In the genomic region with DNA sequence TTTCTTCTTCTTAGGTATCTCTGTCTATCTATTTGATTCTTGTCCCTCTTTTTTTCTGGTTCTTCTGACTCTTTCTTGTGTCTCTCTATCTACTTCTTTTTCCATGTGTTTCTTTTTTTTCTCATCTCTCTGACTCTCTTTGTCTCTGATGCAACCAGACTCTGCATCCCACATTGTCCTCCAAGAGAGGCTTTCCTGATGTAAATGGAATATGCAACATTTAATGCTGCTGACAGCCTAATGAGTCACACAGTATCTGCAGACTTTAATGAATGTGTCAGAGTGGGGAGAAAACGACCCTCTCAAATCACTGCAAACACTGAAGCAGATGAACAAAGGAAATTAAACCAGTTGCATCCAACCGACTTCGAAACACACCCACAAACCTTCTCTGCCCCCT, we compare ENCODE assay signal across 21 cellular contexts.
DNase-seq lines count a peak whose midpoint lies in the region; ATAC-seq and TF ChIP-seq lines count a peak whose summit lies in the region.
"Had no signal": no experiment of that assay in that cellular context is flagged by ENCODE, and none has a peak within 500 bp of the region (broad histone marks: within the 10 kb centered on the region; RNA-seq: fewer than 3 reads in every experiment).

No MANE protein-coding gene starts in this region.

- peak; percentile 62 for DNase-seq in AG09309 (ENCODE audit: low read depth)
- DNase-seq in HFFc6, result peak; percentile 50
- DNase-seq in mammary epithelial cell, result peak; percentile 42
- DNase-seq in iris pigment epithelial cell (ENCODE audit: low read depth), result peak; percentile 9
- no peak for DNase-seq in Calu3
- DNase-seq in activated naive CD4-positive, alpha-beta T cell (lab: John Stamatoyannopoulos, UW), result no peak
- DNase-seq: foreskin melanocyte; left cardiac atrium; mucosa of descending colon; NCI-H1417 treated with DMSO at 0.1 percent for 48 hours; NCI-H2227 treated with DMSO at 0.1 percent for 48 hours; occipital lobe; stimulated activated CD4-positive, alpha-beta T cell treated with anti-CD3 and anti-CD28 coated beads, Interleukin-4, amount 100 ng/mL, for 24 hours; stimulated activated CD8-positive, alpha-beta memory T cell treated with anti-CD3 and anti-CD28 coated beads, Interleukin-4, amount 100 ng/mL, for 48 hours had no signal

- no peak overlapping the region for H3K9ac ChIP-seq in mammary epithelial cell (ENCODE audit: insufficient read depth, low read length)
- H3K9ac ChIP-seq: BLaER1 had no signal

- no peak overlapping the region for H2AFZ ChIP-seq in mammary epithelial cell (ENCODE audit: low read depth, low read length)

- TF ChIP-seq CTCF in AG09309 (IDR thresholded peaks at IDR 0.05; ENCODE audit: control insufficient read depth, insufficient read depth, low read depth, low read length, missing control alignments), result no peak
- no peak for TF ChIP-seq CTCF in HFFc6 (IDR thresholded peaks at IDR 0.05)
- no peak for TF ChIP-seq CTCF in mammary epithelial cell (conservative IDR thresholded peaks at IDR 0.05 in 1 of 2, IDR thresholded peaks at IDR 0.05 in 1 of 2; ENCODE audit: extremely low read depth in 1 of 2, insufficient read depth in 1 of 2, low read depth in 1 of 2, low read length in 2 of 2)
- no peak for TF ChIP-seq CTCF in Calu3 (IDR thresholded peaks at IDR 0.05; ENCODE audit: unreplicated experiment)

- in situ Hi-C loops in mammary epithelial cell (cut with MboI; ENCODE audit: low sequenced_read_pairs in 2 of 2), result no loop called here

- H3K79me2 ChIP-seq in mammary epithelial cell (ENCODE audit: insufficient read depth, low read length), result no peaks in the 10 kb centered on the region

- H3K4me3 Mint-ChIP-seq in HFFc6 (peak overlapping the region; percentile 15; the same call in 1 of the 2 replicates), Calu3 (ENCODE audit: low read depth, unreplicated experiment) (no peak overlapping the region)
- H3K4me3 Mint-ChIP-seq: dendritic cell treated with granulocyte-macrophage colony-stimulating factor and Interleukin-4, amounts not matched to agents 40 ng/mL and 50 ng/mL, for 4 days; T-helper 1 cell treated with Interleukin-12 subunit alpha and Interleukin-12 subunit beta and Interleukin-4 antibody, amounts not matched to agents 30 μg/mL and 1 μg/mL, for 36 hours; WTC11 had no signal

- H3K36me3 ChIP-seq in mammary epithelial cell (ENCODE audit: insufficient read depth, low read length), result no peaks in the 10 kb centered on the region
- H3K36me3 ChIP-seq: BLaER1 had no signal

- ATAC-seq in GM18870 (IDR thresholded peaks at IDR 0.05; ENCODE audit: unreplicated experiment) (no peak), HG02571 (IDR thresholded peaks at IDR 0.05; ENCODE audit: unreplicated experiment) (no peak)
- ATAC-seq: left cardiac atrium, mucosa of descending colon, Right ventricle myocardium inferior, WTC11 had no signal

- H3K27me3 Mint-ChIP-seq in HFFc6 (ENCODE audit: insufficient read depth), result no peaks in the 10 kb centered on the region; the same call in 1 of the 2 replicates
- peaks cover 70% of the 10 kb centered on the region for H3K27me3 Mint-ChIP-seq in Calu3 (ENCODE audit: unreplicated experiment)
- H3K27me3 Mint-ChIP-seq: dendritic cell treated with granulocyte-macrophage colony-stimulating factor and Interleukin-4, amounts not matched to agents 40 ng/mL and 50 ng/mL, for 4 days had no signal

- H3K4me3 ChIP-seq in AG09309 (ENCODE audit: control insufficient read depth, low read depth, low read length), result no peak overlapping the region
- H3K4me3 ChIP-seq in mammary epithelial cell (replicated peaks in 1 of 3; ENCODE audit: insufficient read depth in 1 of 3, low read depth in 2 of 3, low read length in 3 of 3), result no peak overlapping the region
- H3K4me3 ChIP-seq: BLaER1, mucosa of descending colon had no signal

- no peaks in the 10 kb centered on the region for H4K20me1 ChIP-seq in mammary epithelial cell (ENCODE audit: insufficient read depth, low read length)
- H4K20me1 ChIP-seq: BLaER1 had no signal

- H3K27me3 ChIP-seq in mammary epithelial cell (ENCODE audit: insufficient read depth, low read length), result no peaks in the 10 kb centered on the region
- H3K27me3 ChIP-seq: BLaER1 had no signal

- dilution Hi-C loops in mammary epithelial cell (cut with HindIII; ENCODE audit: low sequenced_read_pairs), result no loop called here

- no TSS peak for BruUV-seq in mammary epithelial cell (replicated peaks; lab: Mats Ljungman, UMichigan)
- no TSS peak for BruUV-seq in Calu3 (replicated peaks; lab: Mats Ljungman, UMichigan)

- H3K9me3 Mint-ChIP-seq in HFFc6, result no peaks in the 10 kb centered on the region
- no peaks in the 10 kb centered on the region for H3K9me3 Mint-ChIP-seq in Calu3 (ENCODE audit: low read depth, unreplicated experiment)
- H3K9me3 Mint-ChIP-seq: T-helper 1 cell treated with Interleukin-12 subunit alpha and Interleukin-12 subunit beta and Interleukin-4 antibody, amounts not matched to agents 30 μg/mL and 1 μg/mL, for 36 hours; WTC11 had no signal

- peaks cover 39% of the 10 kb centered on the region for H3K4me1 Mint-ChIP-seq in HFFc6 (ENCODE audit: low read depth)
- H3K4me1 Mint-ChIP-seq in Calu3 (ENCODE audit: low read depth, unreplicated experiment), result no peaks in the 10 kb centered on the region
- H3K4me1 Mint-ChIP-seq: WTC11 had no signal

- WGBS in mammary epithelial cell (ENCODE audit: low coverage, missing lambda C conversion rate), result 50% methylated on average over 3 of the region's 3 CpGs

- CTCF ChIA-PET in mammary epithelial cell (lab: Charles Lee; ENCODE audit: low non-redundant PET), result no interaction called here
- CTCF ChIA-PET in Calu3 (lab: Charles Lee), result no interaction called here

- H3K9me3 ChIP-seq in mammary epithelial cell (replicated peaks; ENCODE audit: insufficient read depth, low read length), result no peaks in the 10 kb centered on the region
- H3K9me3 ChIP-seq: BLaER1, mucosa of descending colon had no signal

- H3K27ac Mint-ChIP-seq in HFFc6 (peak overlapping the region; percentile 27; the same call in 1 of the 2 replicates), Calu3 (ENCODE audit: unreplicated experiment) (no peak overlapping the region)
- H3K27ac Mint-ChIP-seq: dendritic cell treated with granulocyte-macrophage colony-stimulating factor and Interleukin-4, amounts not matched to agents 40 ng/mL and 50 ng/mL, for 4 days; T-helper 1 cell treated with Interleukin-12 subunit alpha and Interleukin-12 subunit beta and Interleukin-4 antibody, amounts not matched to agents 30 μg/mL and 1 μg/mL, for 36 hours; WTC11 had no signal

- intact Hi-C loops in mammary epithelial cell (cut with micrococcal nuclease) (no loop called here), Calu3 (cut with micrococcal nuclease; ENCODE audit: unreplicated experiment) (no loop called here)

- H3K36me3 Mint-ChIP-seq in HFFc6 (ENCODE audit: low read depth) (no peaks in the 10 kb centered on the region), Calu3 (ENCODE audit: insufficient read depth, unreplicated experiment) (no peaks in the 10 kb centered on the region)
- H3K36me3 Mint-ChIP-seq: WTC11 had no signal

- no peaks in the 10 kb centered on the region for H3K4me1 ChIP-seq in mammary epithelial cell (ENCODE audit: insufficient read depth, low read length)

- no peak overlapping the region for H3K4me2 ChIP-seq in mammary epithelial cell (ENCODE audit: insufficient read depth, low read depth, low read length)
- H3K4me2 ChIP-seq: BLaER1 had no signal

- H3K27ac ChIP-seq in mammary epithelial cell (ENCODE audit: insufficient read depth, low read depth, low read length), result no peak overlapping the region
- H3K27ac ChIP-seq: BLaER1 had no signal

Comparison
In these comparisons a context has a peak if more than half of its experiments do, and no peak if none do; other contexts are left out.
1. DNase-seq: peak in AG09309 (single experiment), HFFc6 (single experiment), mammary epithelial cell (single experiment) and iris pigment epithelial cell (single experiment); none in Calu3 (single experiment) and activated naive CD4-positive, alpha-beta T cell (0 of 4).